ENCODE assay signal across 7 cellular contexts in genomic region chr4:26069218-26069617, GRCh38.
DNase-seq lines count a peak whose midpoint lies in the region; ATAC-seq and TF ChIP-seq lines count a peak whose summit lies in the region.

No MANE protein-coding gene starts in this region.

- H3K79me2 ChIP-seq in osteoblast (ENCODE audit: insufficient read depth, low read length) = no peaks in the 10 kb centered on the region

- H3K4me3 ChIP-seq in astrocyte of the cerebellum (ENCODE audit: low read depth, low read length) (no peak overlapping the region), osteoblast (ENCODE audit: insufficient read depth, low read length) (no peak overlapping the region)

- no peak overlapping the region for H3K27ac ChIP-seq in osteoblast (ENCODE audit: low read depth, low read length)

- peak; percentile 65 for ATAC-seq in GM18498 (IDR thresholded peaks at IDR 0.05; ENCODE audit: unreplicated experiment)
- ATAC-seq in GM21723 (IDR thresholded peaks at IDR 0.05; ENCODE audit: unreplicated experiment) = no peak

- DNase-seq in Kasumi-1 (lab: John Stamatoyannopoulos, UW) = peak; percentile 67 to 84
- DNase-seq in astrocyte of the cerebellum (ENCODE audit: low read depth) = no peak
- no peak for DNase-seq in osteoblast (ENCODE audit: insufficient read length, low spot score, missing footprints)
- no peak for DNase-seq in COLO668 (lab: John Stamatoyannopoulos, UW; ENCODE audit: unreplicated experiment)
- DNase-seq in NCI-H2171 (lab: John Stamatoyannopoulos, UW) = no peak

- no peak overlapping the region for H3K4me2 ChIP-seq in osteoblast (ENCODE audit: insufficient read depth, low read length)

- no peaks in the 10 kb centered on the region for H3K27me3 ChIP-seq in osteoblast (ENCODE audit: insufficient read depth, low read length)

- no peaks in the 10 kb centered on the region for H3K9me3 ChIP-seq in osteoblast (ENCODE audit: low read depth, low read length)

- in situ Hi-C loops in astrocyte of the cerebellum (cut with HindIII; ENCODE audit: low sequenced_read_pairs) = no loop called here

- no peak overlapping the region for H2AFZ ChIP-seq in osteoblast (ENCODE audit: low read length)

- no peaks in the 10 kb centered on the region for H4K20me1 ChIP-seq in osteoblast (ENCODE audit: insufficient read depth, low read length)

- no peaks in the 10 kb centered on the region for H3K4me1 ChIP-seq in osteoblast (ENCODE audit: insufficient read depth, low read length)

- TF ChIP-seq CTCF in astrocyte of the cerebellum (IDR thresholded peaks at IDR 0.05; ENCODE audit: low read depth, low read length, missing control alignments) (peak; percentile 39), osteoblast (IDR thresholded peaks at IDR 0.05; ENCODE audit: extremely low read depth, low read depth, low read length) (peak; percentile 60)

- H3K36me3 ChIP-seq in osteoblast (ENCODE audit: insufficient read depth, low read length) = no peaks in the 10 kb centered on the region

Comparison
In these comparisons a context has a peak if more than half of its experiments do, and no peak if none do; other contexts are left out.
1. DNase-seq: peak in Kasumi-1 (2 of 2); none in astrocyte of the cerebellum (single experiment), osteoblast (single experiment), COLO668 (single experiment) and NCI-H2171 (single experiment).